In genomic region chr11:83293436-83293732, GRCh38 we compare ENCODE assay signal across 14 cellular contexts. TPM values are rescaled to one million over a fixed set of nuclear protein-coding genes. Genes with fewer than 3 reads are reported as not detected.
A peak's percentile ranks its signal among the peaks of the same experiment; 100 is the strongest.
DNase-seq lines count a peak whose midpoint lies in the region; ATAC-seq and TF ChIP-seq lines count a peak whose summit lies in the region.
"Had no signal": no experiment of that assay in that cellular context is flagged by ENCODE, and none has a peak within 500 bp of the region (broad histone marks: within the 10 kb centered on the region; RNA-seq: fewer than 3 reads in every experiment).

No MANE protein-coding gene starts in this region.

- peak overlapping the region; percentile 63; the same call in 1 of the 2 replicates for H2AFZ ChIP-seq in SK-N-SH (ENCODE audit: low read depth)
- H2AFZ ChIP-seq in hepatocyte: no peak overlapping the region

- H2AK5ac ChIP-seq in mesendoderm (ENCODE audit: low read length): peak overlapping the region; percentile 80

- no peaks in the 10 kb centered on the region for H3K79me2 ChIP-seq in SK-N-SH (ENCODE audit: insufficient read depth)
- no peaks in the 10 kb centered on the region for H3K79me2 ChIP-seq in mesendoderm (ENCODE audit: control insufficient read depth, insufficient read depth, low read length)
- H3K79me2 ChIP-seq in hepatocyte: no peaks in the 10 kb centered on the region

- H3K27me3 ChIP-seq in SK-N-SH (ENCODE audit: insufficient read depth) (no peaks in the 10 kb centered on the region), A673 (replicated peaks; ENCODE audit: insufficient read depth, low read depth, low read length, poor library complexity) (no peaks in the 10 kb centered on the region), mesendoderm (ENCODE audit: insufficient read depth, low read length, poor library complexity) (no peaks in the 10 kb centered on the region), hepatocyte (no peaks in the 10 kb centered on the region)
- H3K27me3 ChIP-seq: MG63 had no signal

- WGBS in SK-N-SH (ENCODE audit: low lambda C conversion rate): 76% methylated on average over 3 of the region's 3 CpGs
- WGBS in mesendoderm (ENCODE audit: extremely low coverage, insufficient coverage, low lambda C conversion rate): 100% methylated on average over 2 of the region's 3 CpGs
- 81% methylated on average over 3 of the region's 3 CpGs for WGBS in hepatocyte (ENCODE audit: low lambda C conversion rate, missing lambda C conversion rate)

- H3K4me2 ChIP-seq in SK-N-SH (no peak overlapping the region), mesendoderm (ENCODE audit: low read length) (no peak overlapping the region), hepatocyte (no peak overlapping the region)

- peak overlapping the region; percentile 18 for H3K4ac ChIP-seq in mesendoderm (ENCODE audit: low read depth, low read length)

- H3K23ac ChIP-seq in mesendoderm (ENCODE audit: low read length): no peak overlapping the region

- H3K4me1 Mint-ChIP-seq in activated T-helper 17 cell treated with anti-CD3 and anti-CD28 coated beads, Interleukin-2, amount 50 U/mL, for 72 hours: peaks cover 9% of the 10 kb centered on the region

- POLR2A ChIA-PET in SK-N-SH (lab: Yijun Ruan, JAX) (no interaction called here), A673 (lab: Charles Lee; ENCODE audit: low non-redundant PET) (interaction anchor here (1.1 kb wide), 1 partner anchor 430 kb away, joined by 6 read pairs; no protein-coding TSS in a partner anchor)

- H2BK15ac ChIP-seq in mesendoderm (replicated peaks; ENCODE audit: low read depth): no peak overlapping the region

- H4K20me1 ChIP-seq in SK-N-SH (ENCODE audit: insufficient read depth): no peaks in the 10 kb centered on the region
- no peaks in the 10 kb centered on the region for H4K20me1 ChIP-seq in hepatocyte (ENCODE audit: insufficient read depth, poor library complexity, severe bottlenecking)

- no peak overlapping the region for H3K27ac ChIP-seq in SK-N-SH (ENCODE audit: low read depth in 2 of 2, low read length in 1 of 2)
- peak overlapping the region; percentile 10 for H3K27ac ChIP-seq in A673 (ENCODE audit: low read depth, low read length, poor library complexity, severe bottlenecking)
- H3K27ac ChIP-seq in mesendoderm (ENCODE audit: low read depth, low read length): no peak overlapping the region
- no peak overlapping the region for H3K27ac ChIP-seq in hepatocyte

- ATAC-seq in SK-N-SH treated with all-trans-retinoic acid at 6 μM for 48 hours (no peak), GM18505 (IDR thresholded peaks at IDR 0.05; ENCODE audit: unreplicated experiment) (no peak)
- ATAC-seq in activated T-helper 17 cell treated with anti-CD3 and anti-CD28 coated beads, Interleukin-2, amount 50 U/mL, for 72 hours (replicated peaks): peak; percentile 38

- peak overlapping the region; percentile 5 for H4K5ac ChIP-seq in mesendoderm (ENCODE audit: low read length)

- no peak overlapping the region for H3K27ac Mint-ChIP-seq in activated T-helper 17 cell treated with anti-CD3 and anti-CD28 coated beads, Interleukin-2, amount 50 U/mL, for 72 hours

- peaks cover 6% of the 10 kb centered on the region for H3K27me3 Mint-ChIP-seq in activated T-helper 17 cell treated with anti-CD3 and anti-CD28 coated beads, Interleukin-2, amount 50 U/mL, for 72 hours

- no peak overlapping the region for H3K4me3 Mint-ChIP-seq in activated T-helper 17 cell treated with anti-CD3 and anti-CD28 coated beads, Interleukin-2, amount 50 U/mL, for 72 hours

- no peaks in the 10 kb centered on the region for H3K36me3 Mint-ChIP-seq in activated T-helper 17 cell treated with anti-CD3 and anti-CD28 coated beads, Interleukin-2, amount 50 U/mL, for 72 hours (ENCODE audit: low read depth)

- H2BK120ac ChIP-seq in mesendoderm (ENCODE audit: low read depth, low read length): no peak overlapping the region

- no peak for TF ChIP-seq EP300 in SK-N-SH (IDR thresholded peaks at IDR 0.05; ENCODE audit: borderline replicate concordance in 1 of 2, low read depth in 1 of 2, low read length in 1 of 2)

- H3K4me3 ChIP-seq in SK-N-SH (ENCODE audit: low read depth in 2 of 2, low read length in 1 of 2) (no peak overlapping the region), A673 (ENCODE audit: low read depth, low read length, poor library complexity, severe bottlenecking) (no peak overlapping the region), mesendoderm (ENCODE audit: low read length) (no peak overlapping the region), hepatocyte (no peak overlapping the region), foreskin fibroblast (ENCODE audit: low read depth in 1 of 2, low read length in 2 of 2) (no peak overlapping the region)
- H3K4me3 ChIP-seq: MG63 had no signal

- no TSS peak for BruUV-seq in A673 (replicated peaks; lab: Mats Ljungman, UMichigan)

- H2BK5ac ChIP-seq in mesendoderm (ENCODE audit: low read length): peak overlapping the region; percentile 56

- DNase-seq in SK-N-SH: no peak
- no peak for DNase-seq in A673 (ENCODE audit: low spot score)
- DNase-seq in mesendoderm: no peak
- DNase-seq in hepatocyte (ENCODE audit: low spot score): no peak
- no peak for DNase-seq in foreskin fibroblast
- DNase-seq: 8988T; GOT3; NCI-H2081 treated with DMSO at 0.1 percent for 48 hours; NCI-H2171; NK-92 treated with Interleukin-12 subunit alpha and Interleukin-12 subunit beta, amount 100 ng/mL, for 24 hours had no signal

- H3K9ac ChIP-seq in SK-N-SH: no peak overlapping the region
- no peak overlapping the region for H3K9ac ChIP-seq in mesendoderm (ENCODE audit: low read length)

- no peak overlapping the region for H3K18ac ChIP-seq in mesendoderm (ENCODE audit: low read length)

- H3K4me1 ChIP-seq in SK-N-SH (ENCODE audit: control insufficient read depth in 1 of 2, insufficient read depth in 2 of 2, low read depth in 1 of 2, low read length in 1 of 2) (no peaks in the 10 kb centered on the region), A673 (ENCODE audit: insufficient read depth, low read length, poor library complexity, severe bottlenecking) (peaks cover 14% of the 10 kb centered on the region), mesendoderm (ENCODE audit: control insufficient read depth, low read depth, low read length) (peaks cover 14% of the 10 kb centered on the region), hepatocyte (ENCODE audit: insufficient read depth) (no peaks in the 10 kb centered on the region)

- H3K9me3 Mint-ChIP-seq in activated T-helper 17 cell treated with anti-CD3 and anti-CD28 coated beads, Interleukin-2, amount 50 U/mL, for 72 hours: no peaks in the 10 kb centered on the region

- intact Hi-C loops in A673 (cut with micrococcal nuclease; ENCODE audit: unreplicated experiment): loop anchor here (5.0 kb wide), 1 partner anchor 429 kb away; no protein-coding TSS in a partner anchor

- H3K79me1 ChIP-seq in mesendoderm (ENCODE audit: low read length): no peaks in the 10 kb centered on the region

- TF ChIP-seq CTCF in SK-N-SH (IDR thresholded peaks at IDR 0.05) (no peak), A673 (conservative IDR thresholded peaks at IDR 0.05; ENCODE audit: low read depth, low read length) (no peak), hepatocyte (IDR thresholded peaks at IDR 0.05; ENCODE audit: poor library complexity) (no peak), foreskin fibroblast (IDR thresholded peaks at IDR 0.05; ENCODE audit: low read depth, low read length) (no peak)

- H4K8ac ChIP-seq in mesendoderm (ENCODE audit: low read depth, low read length): no peak overlapping the region

- no peak for TF ChIP-seq POLR2A in GM18505 (IDR thresholded peaks at IDR 0.05; ENCODE audit: borderline replicate concordance, extremely low read depth, insufficient read depth, insufficient read length)

- CTCF ChIA-PET in SK-N-SH (lab: Yijun Ruan, JAX) (interaction anchor here (0.8 to 8.2 kb wide), 24 partner anchors 9 to 538 kb away, joined by 3 to 171 read pairs (median 5); no protein-coding TSS in a partner anchor), A673 (lab: Charles Lee) (interaction anchor here (0.6 to 2.1 kb wide), 14 partner anchors 9 to 526 kb away, joined by 3 to 28 read pairs (median 4); no protein-coding TSS in a partner anchor)

- no peak for TF ChIP-seq RAD21 in SK-N-SH (IDR thresholded peaks at IDR 0.05; ENCODE audit: low read length)

- no peaks in the 10 kb centered on the region for H3F3A ChIP-seq in SK-N-SH (replicated peaks; ENCODE audit: insufficient read depth)

- peak overlapping the region; percentile 36 for H3K56ac ChIP-seq in mesendoderm (ENCODE audit: low read length)

- H3K9me2 ChIP-seq in SK-N-SH: no peaks in the 10 kb centered on the region
- H3K9me2 ChIP-seq in hepatocyte (replicated peaks; ENCODE audit: insufficient read depth): no peaks in the 10 kb centered on the region

- H3K9me3 ChIP-seq in SK-N-SH: no peaks in the 10 kb centered on the region
- H3K9me3 ChIP-seq in A673 (ENCODE audit: low read depth, low read length, poor library complexity, severe bottlenecking): no peaks in the 10 kb centered on the region
- H3K9me3 ChIP-seq in hepatocyte (ENCODE audit: low read depth): no peaks in the 10 kb centered on the region
- H3K9me3 ChIP-seq: MG63 had no signal

- no peaks in the 10 kb centered on the region for H3K36me3 ChIP-seq in SK-N-SH (replicated peaks in 1 of 2; ENCODE audit: control insufficient read depth in 1 of 2, insufficient read depth in 2 of 2, low read length in 1 of 2)
- H3K36me3 ChIP-seq in A673 (ENCODE audit: insufficient read depth, low read length, poor library complexity, severe bottlenecking): no peaks in the 10 kb centered on the region
- no peaks in the 10 kb centered on the region for H3K36me3 ChIP-seq in mesendoderm (ENCODE audit: control insufficient read depth, insufficient read depth, low read length)
- H3K36me3 ChIP-seq in hepatocyte (replicated peaks; ENCODE audit: insufficient read depth, low read depth): no peaks in the 10 kb centered on the region
- H3K36me3 ChIP-seq: MG63 had no signal

TF ChIP-seq in SK-N-SH, 30 proteins besides CTCF, POLR2A, EP300 and RAD21:
- TF ChIP-seq TCF12 (IDR thresholded peaks at IDR 0.05): no peak

RNA-seq across cellular contexts. Expression of gene CCDC90B, which starts 7.2 kb away (rescaled TPM):
- polyA plus RNA-seq in SK-N-SH (2012; rRNA removed) (47.9 and 50.2 TPM in 2 replicates), hepatocyte (47.8 and 50.9 TPM in 2 replicates)
- 71.2 and 101 TPM in 2 replicates for polyA plus RNA-seq in SK-N-SH (2012; cell fraction: cytosol; rRNA removed)
- polyA plus RNA-seq in SK-N-SH (2012; cell fraction: nucleus; rRNA removed): 20.1 and 29.7 TPM in 2 replicates
- total RNA-seq in A673 (2021) (51.2 and 51.6 TPM in 2 replicates), hepatocyte (42.4 and 45.7 TPM in 2 replicates)
- total RNA-seq in activated T-helper 17 cell treated with anti-CD3 and anti-CD28 coated beads, Interleukin-2, amount 50 U/mL, for 72 hours: 10 to 100 TPM; 25.4 to 30.7 TPM
- 93.8 TPM for polyA plus RNA-seq in mesendoderm (2013, experiment 1 of 2)
- polyA plus RNA-seq in mesendoderm (2013, experiment 2 of 2): 92.8 TPM
